14 cellular contexts compared by ENCODE assay signal in the genomic region with DNA sequence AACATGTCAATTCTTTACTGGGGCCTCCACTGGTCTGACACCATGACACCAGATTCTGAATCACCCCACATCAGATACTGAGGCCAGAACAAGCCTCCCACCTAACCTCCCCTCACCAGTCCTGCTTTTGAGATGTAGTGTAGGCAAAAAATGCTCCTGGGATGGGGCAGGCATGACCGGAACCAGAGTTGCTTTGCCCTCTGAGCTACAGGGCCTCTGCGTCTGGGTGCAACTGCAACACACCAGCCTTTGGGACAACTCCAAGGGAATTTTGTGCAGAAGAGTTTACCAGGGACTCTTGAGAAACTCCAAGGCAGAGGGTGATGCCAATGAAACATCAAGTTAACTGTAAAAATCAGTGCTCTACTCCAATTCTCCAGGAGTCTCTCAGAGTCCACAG.
DNase-seq lines count a peak whose midpoint lies in the region; ATAC-seq and TF ChIP-seq lines count a peak whose summit lies in the region.
"Had no signal": no experiment of that assay in that cellular context is flagged by ENCODE, and none has a peak within 500 bp of the region (broad histone marks: within the 10 kb centered on the region; RNA-seq: fewer than 3 reads in every experiment).

No MANE protein-coding gene starts in this region.

- H3K23ac ChIP-seq in neuronal stem cell (ENCODE audit: low read depth, low read length, poor library complexity) = no peak overlapping the region

- H4K91ac ChIP-seq in neuronal stem cell (ENCODE audit: low read depth, low read length, poor library complexity) = no peak overlapping the region

- no peak overlapping the region for H2AK5ac ChIP-seq in neuronal stem cell (ENCODE audit: low read depth, low read length)

- no peak overlapping the region for H2BK12ac ChIP-seq in neuronal stem cell (ENCODE audit: low read length)

- ATAC-seq in aorta (ENCODE audit: low FRiP score) (no peak), HG03135 (IDR thresholded peaks at IDR 0.05; ENCODE audit: unreplicated experiment) (no peak), GM18505 (IDR thresholded peaks at IDR 0.05; ENCODE audit: unreplicated experiment) (no peak)
- ATAC-seq: HCT116, K562 had no signal

- H2BK5ac ChIP-seq in neuronal stem cell (ENCODE audit: low read length) = no peak overlapping the region

- H3K36me3 ChIP-seq in neuronal stem cell (replicated peaks in 1 of 2; ENCODE audit: control insufficient read depth in 2 of 2, insufficient read depth in 2 of 2, low read length in 2 of 2) (peaks cover 0 to 32% of the 10 kb centered on the region in 2 donors), subcutaneous abdominal adipose tissue (ENCODE audit: control insufficient read depth in 5 of 5, insufficient read depth in 5 of 5, low read length in 5 of 5) (peaks cover 0 to 52% (median 34%) of the 10 kb centered on the region in 5 donors), aorta (ENCODE audit: control insufficient read depth in 1 of 2, insufficient read depth in 2 of 2, low read length in 1 of 2) (no peaks in the 10 kb centered on the region)

- no peak overlapping the region for H2AFZ ChIP-seq in neuronal stem cell (ENCODE audit: low read length)

- H2BK120ac ChIP-seq in neuronal stem cell (ENCODE audit: low read depth, low read length) = no peak overlapping the region

- H3K4me1 ChIP-seq in neuronal stem cell (ENCODE audit: control insufficient read depth in 2 of 2, insufficient read depth in 1 of 2, low read depth in 1 of 2, low read length in 2 of 2) (no peaks in the 10 kb centered on the region), subcutaneous abdominal adipose tissue (ENCODE audit: control insufficient read depth in 5 of 5, insufficient read depth in 5 of 5, low read length in 5 of 5) (peaks cover 0 to 10% (median 7%) of the 10 kb centered on the region in 5 donors), aorta (ENCODE audit: control insufficient read depth in 1 of 2, insufficient read depth in 2 of 2, low read length in 2 of 2) (peaks cover 6 to 8% of the 10 kb centered on the region in 2 donors)

- H3K27ac ChIP-seq in caudate nucleus (ENCODE audit: low read depth, low read length) (peak overlapping the region; percentile 87), neuronal stem cell (replicated peaks; ENCODE audit: low read length) (no peak overlapping the region), subcutaneous abdominal adipose tissue (ENCODE audit: low read depth, low read length) (peak overlapping the region; percentile 26), aorta (ENCODE audit: low read depth in 1 of 2, low read length in 2 of 2) (peak overlapping the region; percentile 79 to 80)
- H3K27ac ChIP-seq: BLaER1 treated with 17β-estradiol and CSF1 and Interleukin-3, amounts not matched to agents 10 nM and 100 nM had no signal

- no peak overlapping the region for H3K4ac ChIP-seq in neuronal stem cell (ENCODE audit: low read length)

- H3K18ac ChIP-seq in neuronal stem cell (ENCODE audit: low read length) = no peak overlapping the region

- H3K4me2 ChIP-seq in neuronal stem cell (ENCODE audit: insufficient read depth, low read length, poor library complexity, severe bottlenecking) = no peak overlapping the region

- no peak overlapping the region for H3K14ac ChIP-seq in neuronal stem cell (ENCODE audit: low read length)

- intact Hi-C loops in aorta (cut with DNase I) = no loop called here

- no peaks in the 10 kb centered on the region for H3K27me3 ChIP-seq in neuronal stem cell (ENCODE audit: control insufficient read depth in 3 of 3, insufficient read depth in 3 of 3, low read depth in 1 of 3, low read length in 3 of 3)
- H3K27me3 ChIP-seq in subcutaneous abdominal adipose tissue (ENCODE audit: control insufficient read depth in 5 of 5, insufficient read depth in 4 of 5, low read length in 5 of 5) = no peaks in the 10 kb centered on the region
- H3K27me3 ChIP-seq in aorta (ENCODE audit: control insufficient read depth in 1 of 2, insufficient read depth in 2 of 2, low read length in 1 of 2) = no peaks in the 10 kb centered on the region
- H3K27me3 ChIP-seq: BLaER1 treated with 17β-estradiol and CSF1 and Interleukin-3, amounts not matched to agents 10 nM and 100 nM had no signal

- TF ChIP-seq POLR2A in GM18505 (IDR thresholded peaks at IDR 0.05; ENCODE audit: borderline replicate concordance, extremely low read depth, insufficient read depth, insufficient read length) = no peak

- H2BK15ac ChIP-seq in neuronal stem cell (ENCODE audit: low read length) = no peak overlapping the region

- H3K9ac ChIP-seq in neuronal stem cell (ENCODE audit: low read depth, low read length, poor library complexity) (peak overlapping the region; percentile 18), subcutaneous abdominal adipose tissue (ENCODE audit: low read length in 5 of 5) (peak overlapping the region in 1 of 5 donors; percentile 12)
- H3K9ac ChIP-seq: BLaER1 treated with 17β-estradiol and CSF1 and Interleukin-3, amounts not matched to agents 10 nM and 100 nM had no signal

- no peak overlapping the region for H3K4me3 ChIP-seq in neuronal stem cell (ENCODE audit: low read length in 2 of 2)
- no peak overlapping the region for H3K4me3 ChIP-seq in subcutaneous abdominal adipose tissue (ENCODE audit: low read depth in 1 of 5, low read length in 5 of 5)
- H3K4me3 ChIP-seq in aorta (ENCODE audit: low read length in 2 of 2) = no peak overlapping the region
- H3K4me3 ChIP-seq: BLaER1 treated with 17β-estradiol and CSF1 and Interleukin-3, amounts not matched to agents 10 nM and 100 nM; K562 had no signal

- H3K9me3 ChIP-seq in neuronal stem cell (replicated peaks in 1 of 2; ENCODE audit: control insufficient read depth in 2 of 2, insufficient read depth in 1 of 2, low read depth in 1 of 2, low read length in 2 of 2) (no peaks in the 10 kb centered on the region), subcutaneous abdominal adipose tissue (ENCODE audit: control insufficient read depth in 5 of 5, low read length in 5 of 5) (no peaks in the 10 kb centered on the region), aorta (ENCODE audit: control insufficient read depth, low read length) (no peaks in the 10 kb centered on the region)
- H3K9me3 ChIP-seq: Caco-2 had no signal

- H4K8ac ChIP-seq in neuronal stem cell (ENCODE audit: low read depth, low read length) = no peak overlapping the region

- WGBS in neuronal stem cell (ENCODE audit: extremely low coverage in 2 of 2, insufficient read length in 2 of 2, insufficient replicate concordance in 1 of 2), 2 donors = no CpG with 5 or more reads among the region's 2 CpGs
- WGBS in aorta, 2 donors = 13 to 17% methylated on average over 2 of the region's 2 CpGs

- DNase-seq in caudate nucleus (lab: John Stamatoyannopoulos, UW) (no peak), neuronal stem cell (ENCODE audit: low spot score) (no peak), aorta (no peak), GM10266 (ENCODE audit: extremely low spot score) (no peak)
- DNase-seq: Caco-2, GOT3, H7, IMR-90 had no signal

- no peak for TF ChIP-seq CTCF in GM10266 (IDR thresholded peaks at IDR 0.05; ENCODE audit: control insufficient read depth, insufficient read depth, low read depth, missing control alignments)

- no peaks in the 10 kb centered on the region for H3K79me1 ChIP-seq in neuronal stem cell (ENCODE audit: low read depth, low read length)
